ENCODE assay signal across 30 cellular contexts in the genomic region with DNA sequence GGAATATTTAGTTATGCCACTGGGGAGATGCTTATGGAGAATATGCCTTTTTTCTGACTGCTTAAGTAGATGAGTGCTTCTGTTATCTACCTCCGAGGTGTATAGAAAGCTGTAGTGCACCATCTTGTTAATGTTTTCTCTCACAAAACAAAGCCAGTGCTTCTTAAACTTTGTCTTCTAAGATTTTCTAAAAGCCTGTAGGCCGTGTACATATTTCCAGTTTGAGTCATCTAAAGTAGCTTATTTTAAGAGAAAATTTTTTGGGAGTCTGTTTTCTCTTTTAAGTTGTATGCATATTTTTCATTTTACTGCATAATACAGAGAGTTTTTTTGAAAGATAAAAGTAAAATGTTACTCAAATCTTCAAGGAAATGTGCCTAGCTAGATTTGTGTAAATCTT.
A peak's percentile ranks its signal among the peaks of the same experiment; 100 is the strongest.
DNase-seq lines count a peak whose midpoint lies in the region; ATAC-seq and TF ChIP-seq lines count a peak whose summit lies in the region.
"Had no signal": no experiment of that assay in that cellular context is flagged by ENCODE, and none has a peak within 500 bp of the region (broad histone marks: within the 10 kb centered on the region; RNA-seq: fewer than 3 reads in every experiment).

No MANE protein-coding gene starts in this region.

- no peak overlapping the region for H3K9ac ChIP-seq in mesenchymal stem cell (ENCODE audit: low read length)

- H3K4me3 ChIP-seq in cardiac fibroblast (replicated peaks in 1 of 2; ENCODE audit: low read depth in 2 of 2, low read length in 2 of 2) (no peak overlapping the region), mesenchymal stem cell (ENCODE audit: insufficient read depth in 1 of 2, low read depth in 1 of 2, low read length in 2 of 2) (no peak overlapping the region), body of pancreas (no peak overlapping the region)
- H3K4me3 ChIP-seq: left ventricle myocardium inferior, ovary, tibial artery had no signal

- H3K4ac ChIP-seq in mesenchymal stem cell (ENCODE audit: low read depth in 1 of 2, low read length in 2 of 2), result no peak overlapping the region

- H2BK120ac ChIP-seq in mesenchymal stem cell (ENCODE audit: low read depth, low read length), result no peak overlapping the region

- WGBS in mesenchymal stem cell, result no CpG with 5 or more reads among the region's 2 CpGs
- WGBS in body of pancreas, 2 donors, result 34 to 50% methylated on average over 2 of the region's 2 CpGs

- H3K9me3 ChIP-seq in mesenchymal stem cell (ENCODE audit: control insufficient read depth, low read length) (no peaks in the 10 kb centered on the region), body of pancreas (no peaks in the 10 kb centered on the region)
- H3K9me3 ChIP-seq: left ventricle myocardium inferior, ovary, tibial artery had no signal

- H4K91ac ChIP-seq in mesenchymal stem cell (ENCODE audit: low read length), result no peak overlapping the region

- H2BK15ac ChIP-seq in mesenchymal stem cell (ENCODE audit: low read depth, poor library complexity, severe bottlenecking), result no peak overlapping the region

- no peak overlapping the region for H4K8ac ChIP-seq in mesenchymal stem cell (ENCODE audit: low read length)

- peak overlapping the region; percentile 56 for H3K27ac ChIP-seq in mesenchymal stem cell (ENCODE audit: low read length, poor library complexity, severe bottlenecking)
- H3K27ac ChIP-seq in body of pancreas, result no peak overlapping the region
- H3K27ac ChIP-seq: C4-2B, left ventricle myocardium inferior, ovary, tibial artery had no signal

- no peak overlapping the region for H2BK5ac ChIP-seq in mesenchymal stem cell (ENCODE audit: low read depth, low read length, poor library complexity, severe bottlenecking)

- H3K36me3 ChIP-seq in mesenchymal stem cell (ENCODE audit: control insufficient read depth in 1 of 2, insufficient read depth in 2 of 2, low read depth in 1 of 2, low read length in 2 of 2) (no peaks in the 10 kb centered on the region), body of pancreas (replicated peaks in 1 of 2; ENCODE audit: insufficient read depth in 1 of 2, low read depth in 2 of 2) (no peaks in the 10 kb centered on the region)
- H3K36me3 ChIP-seq: left ventricle myocardium inferior, ovary, tibial artery had no signal

- H3K23ac ChIP-seq in mesenchymal stem cell (ENCODE audit: low read length in 2 of 2), result no peak overlapping the region

- no peaks in the 10 kb centered on the region for H3K79me1 ChIP-seq in mesenchymal stem cell (replicated peaks; ENCODE audit: low read length, poor library complexity, severe bottlenecking)

- no peak overlapping the region for H2AK5ac ChIP-seq in mesenchymal stem cell (ENCODE audit: low read length, severe bottlenecking)

- no peak overlapping the region for H3K4me2 ChIP-seq in mesenchymal stem cell (ENCODE audit: low read length, poor library complexity, severe bottlenecking)

- TF ChIP-seq POLR2A in body of pancreas (IDR thresholded peaks at IDR 0.05), result no peak

- DNase-seq in AG08396 (ENCODE audit: low spot score), result peak; percentile 2
- peak; percentile 46 for DNase-seq in HCEC 1CT
- DNase-seq in cardiac fibroblast (ENCODE audit: low read depth in 2 of 2), result peak; percentile 5 to 43
- peak; percentile 8 for DNase-seq in mesenchymal stem cell
- DNase-seq in LoVo (ENCODE audit: low spot score), result no peak
- DNase-seq in CD1c-positive myeloid dendritic cell (ENCODE audit: extremely low spot score), result no peak
- DNase-seq in body of pancreas, result no peak
- DNase-seq: activated CD4-positive, alpha-beta memory T cell treated with anti-CD3 and anti-CD28 coated beads for 36 hours; activated CD4-positive, CD25-positive, alpha-beta regulatory T cell; activated CD8-positive, alpha-beta memory T cell treated with anti-CD3 and anti-CD28 coated beads, Interleukin-2, amount 50 U/mL, for 4 hours; activated naive CD4-positive, alpha-beta T cell treated with anti-CD3 and anti-CD28 coated beads for 36 hours; amniotic stem cell; Calu3; caudate nucleus; glutamatergic neuron; GOT3; islet precursor cell; left ventricle myocardium inferior; NCI-H1048; NCI-H1930; NCI-H524 treated with DMSO at 0.1 percent for 48 hours; ovary; retina; stimulated activated CD4-positive, alpha-beta T cell treated with anti-CD3 and anti-CD28 coated beads, Interleukin-2, amount 100 ng/mL, for 24 hours; T-helper 1 cell; tibial artery had no signal

- TF ChIP-seq CTCF in cardiac fibroblast (IDR thresholded peaks at IDR 0.05; ENCODE audit: low read depth, low read length) (no peak), body of pancreas (IDR thresholded peaks at IDR 0.05) (no peak)

- H3K27me3 ChIP-seq in mesenchymal stem cell (ENCODE audit: control insufficient read depth in 1 of 2, insufficient read depth in 1 of 2, low read length in 2 of 2), result no peaks in the 10 kb centered on the region
- H3K27me3 ChIP-seq in body of pancreas, result no peaks in the 10 kb centered on the region
- H3K27me3 ChIP-seq: ovary, tibial artery had no signal

- H3K18ac ChIP-seq in mesenchymal stem cell (ENCODE audit: low read depth in 1 of 2, low read length in 2 of 2), result no peak overlapping the region

- H2BK12ac ChIP-seq in mesenchymal stem cell (ENCODE audit: low read length in 2 of 2), result no peak overlapping the region

- H3K4me1 ChIP-seq in mesenchymal stem cell (ENCODE audit: control insufficient read depth, insufficient read depth, low read depth, low read length), result no peaks in the 10 kb centered on the region
- no peaks in the 10 kb centered on the region for H3K4me1 ChIP-seq in body of pancreas
- H3K4me1 ChIP-seq: left ventricle myocardium inferior, tibial artery had no signal

- intact Hi-C loops in body of pancreas (cut with DNase I), result no loop called here

- ATAC-seq in body of pancreas (no peak), HG02623 (IDR thresholded peaks at IDR 0.05; ENCODE audit: unreplicated experiment) (no peak)
- ATAC-seq: natural killer cell treated with Interleukin-12 subunit alpha and Interleukin-12 subunit beta and Interleukin-15 and Interleukin-18, amount 100 ng/mL, for 72 hours; Panc1 had no signal

- no peak overlapping the region for H3K14ac ChIP-seq in mesenchymal stem cell (ENCODE audit: low read length in 2 of 2)

- H2AFZ ChIP-seq in mesenchymal stem cell (ENCODE audit: low read depth, low read length), result no peak overlapping the region

Comparison
In these comparisons a context has a peak if more than half of its experiments do, and no peak if none do; other contexts are left out.
1. DNase-seq: peak in AG08396 (single experiment), HCEC 1CT (single experiment), cardiac fibroblast (2 of 2) and mesenchymal stem cell (single experiment); none in LoVo (single experiment), CD1c-positive myeloid dendritic cell (single experiment) and body of pancreas (0 of 4).